In the genomic region with DNA sequence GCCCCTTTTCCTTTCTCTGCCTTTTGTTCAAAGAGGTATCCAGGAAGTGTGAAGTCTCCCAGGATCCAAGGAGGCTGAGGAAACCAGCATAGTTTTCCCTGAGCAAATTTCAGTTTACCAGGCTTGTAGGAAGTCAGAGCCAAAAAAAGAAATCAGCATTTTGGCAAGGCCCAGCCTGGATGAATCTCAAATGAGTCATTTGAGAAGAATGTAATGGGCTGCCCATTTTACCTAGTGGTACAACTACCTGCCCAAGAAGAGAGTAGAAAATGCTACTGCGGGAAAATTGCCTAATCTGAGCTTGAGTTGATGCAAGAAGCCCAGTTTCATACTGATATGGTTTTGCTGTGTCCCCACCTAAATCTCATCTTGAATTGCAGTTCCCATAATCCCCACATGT, we compare ENCODE assay signal across 14 cellular contexts.
"Had no signal": no experiment of that assay in that cellular context is flagged by ENCODE, and none has a peak within 500 bp of the region (broad histone marks: within the 10 kb centered on the region; RNA-seq: fewer than 3 reads in every experiment).

No MANE protein-coding gene starts in this region.

- H3K27me3 ChIP-seq: heart right ventricle had no signal

- H3K36me3 ChIP-seq: gastroesophageal sphincter, heart right ventricle had no signal

- H3K9me3 ChIP-seq: gastroesophageal sphincter, heart right ventricle had no signal

- H3K4me3 ChIP-seq: gastroesophageal sphincter, heart right ventricle had no signal

- H3K4me1 ChIP-seq: gastroesophageal sphincter, parathyroid adenoma had no signal

- FAIRE-seq: islet of Langerhans had no signal

- H3K9ac ChIP-seq: parathyroid adenoma had no signal

- H3K27ac ChIP-seq: gastroesophageal sphincter, parathyroid adenoma had no signal

- DNase-seq: activated CD4-positive, alpha-beta T cell treated with anti-CD3 and anti-CD28 coated beads, Interleukin-2, amount 50 U/mL, for 1 hour; activated CD8-positive, alpha-beta memory T cell treated with anti-CD3 and anti-CD28 coated beads for 24 hours; activated gamma-delta T cell treated with Interleukin-2 at 50 U/mL for 16 hours; amniotic stem cell; effector memory CD8-positive, alpha-beta T cell; erythroblast; heart right ventricle; naive B cell; retina; stimulated activated CD4-positive, alpha-beta T cell treated with anti-CD3 and anti-CD28 coated beads, Interleukin-2, amount 100 ng/mL, for 48 hours had no signal

- ATAC-seq: effector memory CD8-positive, alpha-beta T cell; gastroesophageal sphincter; stimulated activated memory B cell treated with anti-CD40 and anti-IgM and Interleukin-4, amounts not matched to agents 10 μg/mL and 1 μg/mL and 100 μg/mL, for 72 hours had no signal
